In genomic region chr12:12916135-12916956, GRCh38 we compare ENCODE assay signal across 8 cellular contexts.
A peak's percentile ranks its signal among the peaks of the same experiment; 100 is the strongest.
DNase-seq lines count a peak whose midpoint lies in the region; ATAC-seq and TF ChIP-seq lines count a peak whose summit lies in the region.

No MANE protein-coding gene starts in this region.

- CTCF ChIA-PET in AG04449 (lab: Yijun Ruan, JAX) = interaction anchor here (0.6 to 7.7 kb wide), 64 partner anchors 10 to 1251 kb away, joined by 3 to 173 read pairs (median 5); partner anchors contain the start of gene GPRC5A

- TF ChIP-seq CTCF in AG04449 (IDR thresholded peaks at IDR 0.05; ENCODE audit: insufficient read depth, low read length, missing control alignments) = peak; percentile 97

- no peak for DNase-seq in AG04449 (ENCODE audit: low read depth, low spot score)
- peak; percentile 62 for DNase-seq in NCI-H345 treated with DMSO at 0.1 percent for 48 hours (lab: John Stamatoyannopoulos, UW; ENCODE audit: unreplicated experiment)
- DNase-seq in activated CD4-positive, CD25-positive, alpha-beta regulatory T cell treated with anti-CD3 and anti-CD28 coated beads, Interleukin-2, amount 50 U/mL, for 72 hours = peak; percentile 82
- DNase-seq in cerebellar cortex (ENCODE audit: low spot score) = peak; percentile 95
- peak; percentile 92 for DNase-seq in left kidney (ENCODE audit: low read depth, low spot score)
- peak; percentile 85 to 90 for DNase-seq in stimulated activated CD4-positive, alpha-beta T cell treated with anti-CD3 and anti-CD28 coated beads, Interleukin-2, amount 100 ng/mL, for 48 hours

- no peak overlapping the region for H3K4me3 ChIP-seq in AG04449 (ENCODE audit: low read depth, low read length)

- ATAC-seq in GM18867 (IDR thresholded peaks at IDR 0.05; ENCODE audit: unreplicated experiment) (peak; percentile 95), HG03108 (IDR thresholded peaks at IDR 0.05; ENCODE audit: unreplicated experiment) (peak; percentile 92)

- POLR2A ChIA-PET in AG04449 (lab: Yijun Ruan, JAX) = interaction anchor here (0.7 kb wide), 1 partner anchor 257 kb away, joined by 3 read pairs; no protein-coding TSS in a partner anchor
